12 cellular contexts compared by ENCODE assay signal in the genomic region with DNA sequence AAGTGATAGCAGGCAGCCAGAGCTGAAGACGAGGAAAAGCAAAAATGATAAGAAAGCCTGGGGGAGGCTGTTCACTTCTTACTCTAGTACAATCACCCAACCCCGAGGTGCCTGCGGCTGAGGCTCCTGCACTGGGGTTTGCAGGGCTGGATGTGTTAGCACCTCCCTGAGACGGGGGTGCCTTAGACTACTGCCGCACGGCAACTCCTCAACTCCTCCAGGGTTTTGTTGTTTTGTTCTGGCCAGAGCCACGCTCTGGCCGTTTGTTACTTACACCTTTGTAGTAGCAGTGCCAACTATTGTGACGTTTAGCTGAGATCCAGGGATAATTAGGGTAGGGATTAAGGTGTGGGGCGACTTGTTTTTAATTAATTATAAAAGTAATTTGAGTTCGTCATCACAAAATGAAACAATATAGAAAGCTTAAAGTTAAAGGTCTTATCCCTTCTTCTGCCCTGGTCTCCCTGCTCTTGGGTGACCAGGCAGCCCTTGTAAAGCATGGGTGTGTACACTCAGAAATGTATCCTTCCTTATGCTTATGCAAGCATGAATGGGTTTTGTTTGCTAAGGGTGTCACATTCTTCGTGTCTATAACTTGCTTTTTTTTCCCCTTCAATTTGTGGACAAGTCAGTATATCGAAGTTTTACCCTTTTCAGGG. TPM values are rescaled to one million over a fixed set of nuclear protein-coding genes. Genes with fewer than 3 reads are reported as not detected.
A peak's percentile ranks its signal among the peaks of the same experiment; 100 is the strongest.
DNase-seq lines count a peak whose midpoint lies in the region; ATAC-seq and TF ChIP-seq lines count a peak whose summit lies in the region.
"Had no signal": no experiment of that assay in that cellular context is flagged by ENCODE, and none has a peak within 500 bp of the region (broad histone marks: within the 10 kb centered on the region; RNA-seq: fewer than 3 reads in every experiment).

No MANE protein-coding gene starts in this region.

- peaks cover 0 to 14% (median 0%) of the 10 kb centered on the region in 11 experiments; a peak in 6 of 22 replicates for H3K36me3 ChIP-seq in BLaER1 treated with 17β-estradiol and CSF1 and Interleukin-3, amounts not matched to agents 10 nM and 100 nM
- no peaks in the 10 kb centered on the region for H3K36me3 ChIP-seq in neutrophil

- H3K4me2 ChIP-seq in BLaER1 treated with 17β-estradiol and CSF1 and Interleukin-3, amounts not matched to agents 10 nM and 100 nM: peak overlapping the region; percentile 73 to 95 (median 83)

- DNase-seq in NCI-H226: peak; percentile 65
- DNase-seq in activated naive CD4-positive, alpha-beta T cell treated with anti-CD3 and anti-CD28 coated beads, Interleukin-2, amount 10 ng/mL, durations not matched to agents 7 days and 5 days: peak; percentile 56
- DNase-seq in cortex of kidney (lab: John Stamatoyannopoulos, UW): no peak
- no peak for DNase-seq in NCI-H2107 (lab: John Stamatoyannopoulos, UW)
- DNase-seq in occipital lobe (lab: John Stamatoyannopoulos, UW): no peak
- DNase-seq: C1 segment of cervical spinal cord, kidney, SW 1271 had no signal

- peak overlapping the region in 6 of 11 experiments; percentile 24 to 60 (median 54); a peak in 8 of 22 replicates for H3K9ac ChIP-seq in BLaER1 treated with 17β-estradiol and CSF1 and Interleukin-3, amounts not matched to agents 10 nM and 100 nM

- no peaks in the 10 kb centered on the region for H3K27me3 Mint-ChIP-seq in activated naive CD4-positive, alpha-beta T cell treated with anti-CD3 and anti-CD28 coated beads, Interleukin-2, amount 10 ng/mL, durations not matched to agents 7 days and 5 days

- peaks cover 34% of the 10 kb centered on the region for H3K4me1 Mint-ChIP-seq in activated naive CD4-positive, alpha-beta T cell treated with anti-CD3 and anti-CD28 coated beads, Interleukin-2, amount 10 ng/mL, durations not matched to agents 7 days and 5 days

- no peaks in the 10 kb centered on the region for H3K27me3 ChIP-seq in BLaER1 treated with 17β-estradiol and CSF1 and Interleukin-3, amounts not matched to agents 10 nM and 100 nM
- no peaks in the 10 kb centered on the region for H3K27me3 ChIP-seq in neutrophil

- 0 out of 20 replicates have a peak overlapping the region, but pooled peaks of 1 of the 10 experiments have one; percentile 12 for H3K4me3 ChIP-seq in BLaER1 treated with 17β-estradiol and CSF1 and Interleukin-3, amounts not matched to agents 10 nM and 100 nM
- no peak overlapping the region for H3K4me3 ChIP-seq in neutrophil (ENCODE audit: low read depth in 1 of 2, low read length in 1 of 2)

- no peak for ATAC-seq in GM19452 (IDR thresholded peaks at IDR 0.05; ENCODE audit: unreplicated experiment)

- H3K4me1 ChIP-seq in BLaER1 treated with 17β-estradiol and CSF1 and Interleukin-3, amounts not matched to agents 10 nM and 100 nM: peaks cover 65 to 100% (median 97%) of the 10 kb centered on the region in 10 experiments
- H3K4me1 ChIP-seq in neutrophil (ENCODE audit: control insufficient read depth in 1 of 2, insufficient read depth in 1 of 2, low read depth in 1 of 2, low read length in 1 of 2): peaks cover 58 to 61% of the 10 kb centered on the region in 2 experiments

- peaks cover 0 to 9% (median 0%) of the 10 kb centered on the region in 11 experiments; a peak in 2 of 22 replicates for H3K9me3 ChIP-seq in BLaER1 treated with 17β-estradiol and CSF1 and Interleukin-3, amounts not matched to agents 10 nM and 100 nM (replicated peaks in 1 of 11)
- H3K9me3 ChIP-seq in neutrophil: no peaks in the 10 kb centered on the region

- peak overlapping the region; percentile 84 for H3K27ac Mint-ChIP-seq in activated naive CD4-positive, alpha-beta T cell treated with anti-CD3 and anti-CD28 coated beads, Interleukin-2, amount 10 ng/mL, durations not matched to agents 7 days and 5 days
- H3K27ac Mint-ChIP-seq: IgD-negative memory B cell had no signal

- CTCF ChIA-PET in activated naive CD4-positive, alpha-beta T cell treated with anti-CD3 and anti-CD28 coated beads, Interleukin-2, amount 10 ng/mL, durations not matched to agents 7 days and 5 days (lab: Charles Lee): interaction anchor here (0.9 to 3.7 kb wide), 7 partner anchors 8 to 253 kb away, joined by 3 to 24 read pairs (median 4); no protein-coding TSS in a partner anchor

- H3K9me3 Mint-ChIP-seq in activated naive CD4-positive, alpha-beta T cell treated with anti-CD3 and anti-CD28 coated beads, Interleukin-2, amount 10 ng/mL, durations not matched to agents 7 days and 5 days: no peaks in the 10 kb centered on the region
- H3K9me3 Mint-ChIP-seq: IgD-negative memory B cell had no signal

- peaks cover 35 to 100% (median 84%) of the 10 kb centered on the region in 11 experiments; a peak in 21 of 22 replicates for H4K20me1 ChIP-seq in BLaER1 treated with 17β-estradiol and CSF1 and Interleukin-3, amounts not matched to agents 10 nM and 100 nM

- H3K27ac ChIP-seq in BLaER1 treated with 17β-estradiol and CSF1 and Interleukin-3, amounts not matched to agents 10 nM and 100 nM: peak overlapping the region in 8 of 11 experiments; percentile 35 to 74 (median 61); a peak in 13 of 22 replicates
- H3K27ac ChIP-seq in neutrophil: peak overlapping the region; percentile 53

- TF ChIP-seq CTCF in neutrophil (IDR thresholded peaks at IDR 0.05): no peak

- H3K4me3 Mint-ChIP-seq in activated naive CD4-positive, alpha-beta T cell treated with anti-CD3 and anti-CD28 coated beads, Interleukin-2, amount 10 ng/mL, durations not matched to agents 7 days and 5 days: peak overlapping the region; percentile 14

- H3K36me3 Mint-ChIP-seq in activated naive CD4-positive, alpha-beta T cell treated with anti-CD3 and anti-CD28 coated beads, Interleukin-2, amount 10 ng/mL, durations not matched to agents 7 days and 5 days: no peaks in the 10 kb centered on the region
- H3K36me3 Mint-ChIP-seq: IgD-negative memory B cell had no signal

RNA-seq across cellular contexts. Expression of gene LDHD, which starts 51.3 kb away (rescaled TPM):
- total RNA-seq in occipital lobe: 0.31 TPM

Comparison
In these comparisons a context has a peak if more than half of its experiments do, and no peak if none do; other contexts are left out.
1. DNase-seq: peak in NCI-H226 (single experiment) and activated naive CD4-positive, alpha-beta T cell treated with anti-CD3 and anti-CD28 coated beads, Interleukin-2, amount 10 ng/mL, durations not matched to agents 7 days and 5 days (single experiment); none in cortex of kidney (single experiment), NCI-H2107 (single experiment) and occipital lobe (single experiment).